In the genomic region with DNA sequence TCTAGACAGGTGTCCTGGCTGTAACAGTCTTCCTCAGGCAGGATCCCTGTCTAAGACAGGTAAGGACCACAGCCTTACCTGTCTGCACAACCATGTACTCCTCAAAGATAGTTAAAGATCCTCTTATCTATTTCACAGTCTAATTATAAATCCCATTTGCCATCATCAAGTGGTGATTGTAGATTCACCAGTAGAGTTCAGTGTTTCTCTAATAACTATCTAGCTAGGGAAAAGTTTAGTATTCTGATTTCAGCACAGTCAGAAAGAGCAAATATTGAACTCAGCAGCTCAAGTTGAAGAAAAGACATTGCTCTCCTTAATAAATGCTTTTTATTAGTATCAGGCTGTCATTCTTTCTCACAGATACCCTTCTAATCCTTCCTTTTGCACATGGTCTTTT, we compare ENCODE assay signal across 15 cellular contexts.
DNase-seq lines count a peak whose midpoint lies in the region; ATAC-seq, FAIRE-seq and TF ChIP-seq lines count a peak whose summit lies in the region.
"Had no signal": no experiment of that assay in that cellular context is flagged by ENCODE, and none has a peak within 500 bp of the region (broad histone marks: within the 10 kb centered on the region; RNA-seq: fewer than 3 reads in every experiment).

No MANE protein-coding gene starts in this region.

- H3K4me2 ChIP-seq in A549 (no peak overlapping the region), HCT116 (ENCODE audit: low read length) (no peak overlapping the region)

- 0 out of 3 replicates have a peak, but pooled peaks have one; percentile 9 for TF ChIP-seq CTCF in A549 (IDR thresholded peaks at IDR 0.05)
- no peak; a peak in 1 of 6 replicates for TF ChIP-seq CTCF in HCT116 (IDR thresholded peaks at IDR 0.05 in 2 of 3, conservative IDR thresholded peaks at IDR 0.05 in 1 of 3; ENCODE audit: borderline replicate concordance in 1 of 3, insufficient read depth in 1 of 3, low read depth in 2 of 3, low read length in 2 of 3)
- TF ChIP-seq CTCF in adrenal gland (IDR thresholded peaks at IDR 0.05) = peak in 4 of 6 experiments; percentile 14 to 35 (median 26)
- TF ChIP-seq CTCF in uterus (IDR thresholded peaks at IDR 0.05) = no peak
- TF ChIP-seq CTCF in body of pancreas (IDR thresholded peaks at IDR 0.05) = no peak

- no peaks in the 10 kb centered on the region for H3K4me1 Mint-ChIP-seq in activated T-cell treated with anti-CD3 and anti-CD28 coated beads, Interleukin-2, amount 50 U/mL, for 72 hours (ENCODE audit: low read depth)
- H3K4me1 Mint-ChIP-seq: activated naive CD4-positive, alpha-beta T cell treated with anti-CD3 and anti-CD28 coated beads, Interleukin-2, amount 50 U/mL, for 24 hours; IgD-negative memory B cell had no signal

- no peak for DNase-seq in A549 (ENCODE audit: low read depth in 1 of 2, low spot score in 1 of 2)
- no peak for DNase-seq in HCT116 (ENCODE audit: low read depth, low spot score)
- no peak for DNase-seq in adrenal gland
- DNase-seq in inferior parietal cortex (ENCODE audit: extremely low spot score) = peak; percentile 13
- no peak for DNase-seq in activated T-cell treated with anti-CD3 and anti-CD28 coated beads, Interleukin-2, amount 50 U/mL, for 72 hours
- DNase-seq in uterus = no peak
- no peak for DNase-seq in body of pancreas
- DNase-seq: AML-193; colonic mucosa; NCI-H1417 treated with DMSO at 0.1 percent for 48 hours; stimulated activated CD8-positive, alpha-beta memory T cell treated with anti-CD3 and anti-CD28 coated beads, Interleukin-4, amount 100 ng/mL, for 48 hours; trophoblast cell had no signal

- no peaks in the 10 kb centered on the region for H3K9me3 ChIP-seq in A549
- no peaks in the 10 kb centered on the region for H3K9me3 ChIP-seq in HCT116 (ENCODE audit: control insufficient read depth in 1 of 2, insufficient read depth in 1 of 2, low read depth in 1 of 2, low read length in 2 of 2)
- no peaks in the 10 kb centered on the region for H3K9me3 ChIP-seq in adrenal gland (replicated peaks in 1 of 3)
- H3K9me3 ChIP-seq in uterus = no peaks in the 10 kb centered on the region
- no peaks in the 10 kb centered on the region for H3K9me3 ChIP-seq in body of pancreas
- H3K9me3 ChIP-seq: colonic mucosa had no signal

- no peak overlapping the region for H3K9ac ChIP-seq in HCT116 (ENCODE audit: low read length)

- CTCF ChIA-PET in A549 (lab: Yijun Ruan, JAX) = no interaction called here
- CTCF ChIA-PET in HCT116 (lab: Charles Lee) = interaction anchor here (1.1 kb wide), 1 partner anchor 1469 kb away, joined by 4 read pairs; no protein-coding TSS in a partner anchor

- no peaks in the 10 kb centered on the region; the same call in 1 of the 2 replicates for H3K9me2 ChIP-seq in HCT116 (ENCODE audit: insufficient read depth)

- TF ChIP-seq RAD21 in A549 (conservative IDR thresholded peaks at IDR 0.05 in 1 of 2, IDR thresholded peaks at IDR 0.05 in 1 of 2) = no peak
- peak; percentile 43 for TF ChIP-seq RAD21 in HCT116 (IDR thresholded peaks at IDR 0.05; ENCODE audit: low read depth)

- H3K79me2 ChIP-seq in HCT116 (ENCODE audit: insufficient read depth, low read length) = no peaks in the 10 kb centered on the region

- BruUV-seq in HCT116 (replicated peaks; lab: Mats Ljungman, UMichigan) = no TSS peak

- H3K36me3 ChIP-seq in HCT116 (ENCODE audit: control insufficient read depth in 1 of 2, insufficient read depth in 2 of 2, low read length in 2 of 2) (no peaks in the 10 kb centered on the region), adrenal gland (replicated peaks in 1 of 2) (no peaks in the 10 kb centered on the region), uterus (no peaks in the 10 kb centered on the region), body of pancreas (replicated peaks in 1 of 2; ENCODE audit: insufficient read depth in 1 of 2, low read depth in 2 of 2) (no peaks in the 10 kb centered on the region)
- H3K36me3 ChIP-seq: colonic mucosa had no signal

- H3K36me3 Mint-ChIP-seq in activated T-cell treated with anti-CD3 and anti-CD28 coated beads, Interleukin-2, amount 50 U/mL, for 72 hours (ENCODE audit: insufficient read depth in 2 of 2) = no peaks in the 10 kb centered on the region
- H3K36me3 Mint-ChIP-seq: activated naive CD4-positive, alpha-beta T cell treated with anti-CD3 and anti-CD28 coated beads, Interleukin-2, amount 50 U/mL, for 24 hours; IgD-negative memory B cell had no signal

- H3K4me1 ChIP-seq in A549 (no peaks in the 10 kb centered on the region), HCT116 (ENCODE audit: control insufficient read depth in 1 of 2, insufficient read depth in 2 of 2, low read length in 2 of 2) (no peaks in the 10 kb centered on the region), adrenal gland (replicated peaks in 1 of 2) (no peaks in the 10 kb centered on the region), uterus (no peaks in the 10 kb centered on the region), body of pancreas (no peaks in the 10 kb centered on the region)
- H3K4me1 ChIP-seq: colonic mucosa had no signal

- TF ChIP-seq EP300 in A549 (IDR thresholded peaks at IDR 0.05) = no peak

- H3K27ac ChIP-seq in A549 (no peak overlapping the region), HCT116 (ENCODE audit: low read depth, low read length) (no peak overlapping the region), adrenal gland (no peak overlapping the region), uterus (no peak overlapping the region), body of pancreas (no peak overlapping the region)
- H3K27ac ChIP-seq: colonic mucosa had no signal

- RAD21 ChIA-PET in HCT116 (lab: Charles Lee; ENCODE audit: low non-redundant PET in 1 of 2, low total read pairs in 2 of 2, uncharacterized antibody in 2 of 2, unreplicated experiment in 2 of 2) = interaction anchor here in 1 of 2 experiments (1.0 kb wide), 1 partner anchor 1469 kb away, joined by 3 read pairs; no protein-coding TSS in a partner anchor

- POLR2A ChIA-PET in A549 (lab: Yijun Ruan, JAX) = no interaction called here
- POLR2A ChIA-PET in HCT116 (lab: Charles Lee) = no interaction called here

- intact Hi-C loops in HCT116 (cut with micrococcal nuclease) (loop anchor here (10.0 kb wide), 1 partner anchor 1469 kb away; no protein-coding TSS in a partner anchor), adrenal gland (cut with DNase I) (no loop called here), uterus (cut with DNase I; ENCODE audit: low total_unique reads) (no loop called here), body of pancreas (cut with DNase I) (no loop called here)

- H3K27me3 ChIP-seq in HCT116 (ENCODE audit: insufficient read depth, low read length) = no peaks in the 10 kb centered on the region
- no peaks in the 10 kb centered on the region for H3K27me3 ChIP-seq in adrenal gland
- H3K27me3 ChIP-seq in uterus = no peaks in the 10 kb centered on the region
- no peaks in the 10 kb centered on the region for H3K27me3 ChIP-seq in body of pancreas
- H3K27me3 ChIP-seq: colonic mucosa had no signal

- no peaks in the 10 kb centered on the region for H3K27me3 Mint-ChIP-seq in activated T-cell treated with anti-CD3 and anti-CD28 coated beads, Interleukin-2, amount 50 U/mL, for 72 hours (ENCODE audit: low read depth)
- H3K27me3 Mint-ChIP-seq: activated naive CD4-positive, alpha-beta T cell treated with anti-CD3 and anti-CD28 coated beads, Interleukin-2, amount 50 U/mL, for 24 hours; IgD-negative memory B cell had no signal

- FAIRE-seq in A549 (lab: Jason Lieb, UNC) = no peak

- H3K9me3 Mint-ChIP-seq in activated T-cell treated with anti-CD3 and anti-CD28 coated beads, Interleukin-2, amount 50 U/mL, for 72 hours = peaks cover 5 to 10% of the 10 kb centered on the region in 2 donors

- ATAC-seq in A549 = no peak
- no peak for ATAC-seq in HCT116
- ATAC-seq in activated T-cell treated with anti-CD3 and anti-CD28 coated beads, Interleukin-2, amount 50 U/mL, for 72 hours (replicated peaks in 1 of 2) = no peak
- no peak for ATAC-seq in body of pancreas
- ATAC-seq in GM21723 (IDR thresholded peaks at IDR 0.05; ENCODE audit: unreplicated experiment) = no peak

- no peak overlapping the region for H3K27ac Mint-ChIP-seq in activated T-cell treated with anti-CD3 and anti-CD28 coated beads, Interleukin-2, amount 50 U/mL, for 72 hours
- H3K27ac Mint-ChIP-seq: activated naive CD4-positive, alpha-beta T cell treated with anti-CD3 and anti-CD28 coated beads, Interleukin-2, amount 50 U/mL, for 24 hours; IgD-negative memory B cell had no signal

- H3K4me3 Mint-ChIP-seq in activated T-cell treated with anti-CD3 and anti-CD28 coated beads, Interleukin-2, amount 50 U/mL, for 72 hours = no peak overlapping the region
- H3K4me3 Mint-ChIP-seq: activated naive CD4-positive, alpha-beta T cell treated with anti-CD3 and anti-CD28 coated beads, Interleukin-2, amount 50 U/mL, for 24 hours; IgD-negative memory B cell had no signal

- H3K4me3 ChIP-seq in A549 (no peak overlapping the region), HCT116 (replicated peaks in 1 of 2; ENCODE audit: low read depth in 1 of 2, low read length in 2 of 2) (no peak overlapping the region), adrenal gland (no peak overlapping the region), uterus (no peak overlapping the region), body of pancreas (no peak overlapping the region)
- H3K4me3 ChIP-seq: colonic mucosa had no signal

- no peak overlapping the region for H2AFZ ChIP-seq in HCT116 (ENCODE audit: low read depth, low read length, poor library complexity, severe bottlenecking)

- TF ChIP-seq POLR2A in A549 (IDR thresholded peaks at IDR 0.05; ENCODE audit: low read length) = no peak
- no peak for TF ChIP-seq POLR2A in HCT116 (IDR thresholded peaks at IDR 0.05; ENCODE audit: borderline replicate concordance, extremely low read depth, insufficient read depth, insufficient read length)
- no peak for TF ChIP-seq POLR2A in adrenal gland (IDR thresholded peaks at IDR 0.05)
- no peak for TF ChIP-seq POLR2A in uterus (IDR thresholded peaks at IDR 0.05)
- no peak for TF ChIP-seq POLR2A in body of pancreas (IDR thresholded peaks at IDR 0.05)

- H4K20me1 ChIP-seq in HCT116 (ENCODE audit: insufficient read depth) = no peaks in the 10 kb centered on the region

TF ChIP-seq in A549, 52 proteins besides CTCF, POLR2A, EP300 and RAD21 (continues in another document):
- TF ChIP-seq ZFP36 (IDR thresholded peaks at IDR 0.05; ENCODE audit: borderline replicate concordance, partially characterized antibody) (no peak), RNF2 (IDR thresholded peaks at IDR 0.05; ENCODE audit: borderline replicate concordance, low read depth) (no peak), SMC3 (IDR thresholded peaks at IDR 0.05) (peak; percentile 11; the same call in 1 of the 3 replicates)

TF ChIP-seq in HCT116, 20 proteins besides CTCF, POLR2A, EP300 and RAD21 (continues in another document):
- TF ChIP-seq CBX3 (IDR thresholded peaks at IDR 0.05; ENCODE audit: low read depth) (no peak), EZH2phosphoT487 (IDR thresholded peaks at IDR 0.05; ENCODE audit: borderline replicate concordance) (no peak)

Comparison
In these comparisons a context has a peak if more than half of its experiments do, and no peak if none do; other contexts are left out.
1. CTCF ChIP-seq: peak in A549 (single experiment) and adrenal gland (4 of 6); none in HCT116 (0 of 3), uterus (0 of 4) and body of pancreas (0 of 7).